ENCODE assay signal across 8 cellular contexts in genomic region chr6:37239950-37240713, GRCh38. TPM values are rescaled to one million over a fixed set of nuclear protein-coding genes. Genes with fewer than 3 reads are reported as not detected.
DNase-seq lines count a peak whose midpoint lies in the region; ATAC-seq, FAIRE-seq and TF ChIP-seq lines count a peak whose summit lies in the region.

No MANE protein-coding gene starts in this region.

- no peaks in the 10 kb centered on the region for H3K9me3 ChIP-seq in SJCRH30 (replicated peaks)
- H3K9me3 ChIP-seq in heart left ventricle, result no peaks in the 10 kb centered on the region
- no peaks in the 10 kb centered on the region for H3K9me3 ChIP-seq in sigmoid colon

- H3K36me3 ChIP-seq in SJCRH30 (no peaks in the 10 kb centered on the region), heart left ventricle (no peaks in the 10 kb centered on the region), sigmoid colon (no peaks in the 10 kb centered on the region)

- H3K27ac ChIP-seq in SJCRH30 (peak overlapping the region; percentile 62), heart left ventricle (peak overlapping the region in 11 of 12 donors; percentile 62 to 89 (median 77)), sigmoid colon (peak overlapping the region; percentile 64 to 81 (median 74))

- peak; percentile 49 to 81 (median 74) for ATAC-seq in heart left ventricle
- no peak for ATAC-seq in HG02623 (IDR thresholded peaks at IDR 0.05; ENCODE audit: unreplicated experiment)
- ATAC-seq in HG03095 (IDR thresholded peaks at IDR 0.05; ENCODE audit: unreplicated experiment), result no peak

- DNase-seq in GM12891 (ENCODE audit: insufficient read length, low spot score) (peak; percentile 14), HS-27A (ENCODE audit: low read depth) (peak; percentile 94), SJCRH30 (peak; percentile 87 to 97), heart left ventricle (peak; percentile 91 to 98 (median 95)), sigmoid colon (peak; percentile 96)
- peak; percentile 83 for DNase-seq in activated naive CD4-positive, alpha-beta T cell treated with anti-CD3 and anti-CD28 coated beads, Interleukin-2, amount 50 U/mL, for 16 hours

- peak in 3 of 4 donors; percentile 16 to 83 (median 60) for TF ChIP-seq EP300 in sigmoid colon (IDR thresholded peaks at IDR 0.05)

- intact Hi-C loops in heart left ventricle (cut with DNase I) (loop anchor here in 1 of 10 donors (1.0 kb wide), 1 partner anchor 17 kb away; the partner anchor contains the start of gene TBC1D22B), sigmoid colon (cut with DNase I) (no loop called here)

- TF ChIP-seq POLR2A in GM12891 (IDR thresholded peaks at IDR 0.05; ENCODE audit: low read depth, low read length), result no peak
- no peak for TF ChIP-seq POLR2A in heart left ventricle (IDR thresholded peaks at IDR 0.05)
- no peak for TF ChIP-seq POLR2A in sigmoid colon (IDR thresholded peaks at IDR 0.05)

- H3K4me3 ChIP-seq in SJCRH30, result no peak overlapping the region
- no peak overlapping the region for H3K4me3 ChIP-seq in heart left ventricle
- H3K4me3 ChIP-seq in sigmoid colon, result no peak overlapping the region

- FAIRE-seq in GM12891 (lab: Jason Lieb, UNC), result peak; percentile 72

- WGBS in heart left ventricle, 4 donors, result 31 to 35% (median 32%) methylated on average over 4 of the region's 4 CpGs
- WGBS in sigmoid colon, 2 donors, result 23 to 35% methylated on average over 4 of the region's 4 CpGs

- no peaks in the 10 kb centered on the region for H3K27me3 ChIP-seq in SJCRH30
- no peaks in the 10 kb centered on the region for H3K27me3 ChIP-seq in heart left ventricle
- H3K27me3 ChIP-seq in sigmoid colon, result no peaks in the 10 kb centered on the region

- H3K4me1 ChIP-seq in SJCRH30, result peaks cover 44% of the 10 kb centered on the region
- H3K4me1 ChIP-seq in heart left ventricle, result peaks cover 3 to 64% (median 35%) of the 10 kb centered on the region in 12 donors
- H3K4me1 ChIP-seq in sigmoid colon, result peaks cover 0 to 58% (median 41%) of the 10 kb centered on the region in 4 donors

- TF ChIP-seq CTCF in heart left ventricle (IDR thresholded peaks at IDR 0.05) (no peak), sigmoid colon (IDR thresholded peaks at IDR 0.05) (no peak)

TF ChIP-seq in GM12891, 5 proteins besides CTCF, POLR2A, EP300 and RAD21:
- TF ChIP-seq TAF1 (IDR thresholded peaks at IDR 0.05; ENCODE audit: low read depth, low read length) (no peak), PAX5 (IDR thresholded peaks at IDR 0.05; ENCODE audit: insufficient read depth, low read length, severe bottlenecking) (peak; percentile 97), SPI1 (IDR thresholded peaks at IDR 0.05; ENCODE audit: low read depth, low read length) (peak; percentile 68), POLR2AphosphoS5 (IDR thresholded peaks at IDR 0.05; ENCODE audit: low read depth, low read length) (no peak), POU2F2 (IDR thresholded peaks at IDR 0.05; ENCODE audit: low read depth, low read length) (no peak)

RNA-seq across cellular contexts. Expression of gene TBC1D22B, which starts 17.4 kb away (rescaled TPM):
- polyA plus RNA-seq in GM12891 (2012; ENCODE audit: low read depth, missing spikeins), result 9.2 TPM
- total RNA-seq in SJCRH30 (2014; rRNA removed; shearing (Covaris generic)), result 11.0 and 11.2 TPM in 2 replicates
- total RNA-seq in heart left ventricle (10 to 100 TPM in 1 of 9 donors, 1 to 10 TPM in 8; 5.5 to 10.0 (median 7.3) TPM), sigmoid colon (1 to 10 TPM; 6.1 to 7.2 (median 6.3) TPM)
- polyA plus RNA-seq in heart left ventricle (10 to 100 TPM in 1 of 2 donors, 1 to 10 TPM in 1; 3.1 to 10.7 TPM), sigmoid colon (10 to 100 TPM in 1 of 3 donors, 1 to 10 TPM in 2; 8.6 to 10.8 (median 9.5) TPM)

RNA-seq across cellular contexts. Expression of gene TMEM217, which starts 17.8 kb away (rescaled TPM):
- polyA plus RNA-seq in GM12891 (2012; ENCODE audit: low read depth, missing spikeins), result 1.5 TPM
- total RNA-seq in SJCRH30 (2014; rRNA removed; shearing (Covaris generic)), result 0.73 TPM in 1 of 2 replicates, not detected in the other
- total RNA-seq in heart left ventricle, result 1 to 10 TPM in 2 of 9 donors, under 1 TPM in 4, not detected in 3; 0.23 to 2.1 (median 0.75) TPM
- under 1 TPM; 0.15 to 0.73 TPM for polyA plus RNA-seq in heart left ventricle
- 1 to 10 TPM in 2 of 4 donors, under 1 TPM in 1, not detected in 1; 0.55 to 5.3 (median 1.1) TPM for total RNA-seq in sigmoid colon
- polyA plus RNA-seq in sigmoid colon, result under 1 TPM; 0.60 to 0.90 (median 0.69) TPM

Comparison
In these comparisons a context has a peak if more than half of its experiments do, and no peak if none do; other contexts are left out.
1. DNase-seq: peak in every context shown above with its lines; median percentile 96 in sigmoid colon; 95 in heart left ventricle; 94 in HS-27A; 92 in SJCRH30; 83 in activated naive CD4-positive, alpha-beta T cell treated with anti-CD3 and anti-CD28 coated beads, Interleukin-2, amount 50 U/mL, for 16 hours; 14 in GM12891.
2. ATAC-seq: peak in heart left ventricle (4 of 4); none in HG02623 (single experiment) and HG03095 (single experiment).
3. Peak in every context shown above with its lines, with median percentiles within 50 percentile points of each other: H3K27ac ChIP-seq.